1 cellular context compared by ENCODE assay signal in genomic region chr6:35494161-35494563, GRCh38.
TF ChIP-seq lines count a peak whose summit lies in the region.

No MANE protein-coding gene starts in this region.

TF ChIP-seq in endothelial cell of umbilical vein, 7 proteins besides CTCF, POLR2A, EP300 and RAD21:
- TF ChIP-seq POLR2AphosphoS5 (IDR thresholded peaks at IDR 0.05; ENCODE audit: insufficient read depth, low read depth, low read length) (peak; percentile 50), EZH2 (IDR thresholded peaks at IDR 0.05; ENCODE audit: borderline replicate concordance, low read depth, low read length, severe bottlenecking) (no peak), GATA2 (IDR thresholded peaks at IDR 0.05; ENCODE audit: insufficient read depth, insufficient read length, low read depth, low read length) (no peak)
